In the genomic region with DNA sequence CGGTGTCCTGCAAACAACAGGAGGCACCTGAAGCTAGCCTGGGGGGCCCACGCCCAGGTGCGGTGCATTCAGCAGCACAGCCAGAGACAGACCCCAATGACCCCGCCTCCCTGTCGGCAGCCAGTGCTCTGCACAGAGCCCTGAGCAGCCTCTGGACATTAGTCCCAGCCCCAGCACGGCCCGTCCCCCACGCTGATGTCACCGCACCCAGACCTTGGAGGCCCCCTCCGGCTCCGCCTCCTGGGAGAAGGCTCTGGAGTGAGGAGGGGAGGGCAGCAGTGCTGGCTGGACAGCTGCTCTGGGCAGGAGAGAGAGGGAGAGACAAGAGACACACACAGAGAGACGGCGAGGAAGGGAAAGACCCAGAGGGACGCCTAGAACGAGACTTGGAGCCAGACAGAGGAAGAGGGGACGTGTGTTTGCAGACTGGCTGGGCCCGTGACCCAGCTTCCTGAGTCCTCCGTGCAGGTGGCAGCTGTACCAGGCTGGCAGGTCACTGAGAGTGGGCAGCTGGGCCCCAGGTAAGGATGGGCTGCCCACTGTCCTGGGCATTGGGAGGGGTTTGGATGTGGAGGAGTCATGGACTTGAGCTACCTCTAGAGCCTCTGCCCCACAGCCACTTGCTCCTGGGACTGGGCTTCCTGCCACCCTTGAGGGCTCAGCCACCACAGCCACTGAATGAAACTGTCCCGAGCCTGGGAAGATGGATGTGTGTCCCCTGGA, we compare ENCODE assay signal across 8 cellular contexts. TPM values are rescaled to one million over a fixed set of nuclear protein-coding genes. Genes with fewer than 3 reads are reported as not detected.
DNase-seq lines count a peak whose midpoint lies in the region; ATAC-seq, FAIRE-seq and TF ChIP-seq lines count a peak whose summit lies in the region.

A gene (plus strand): TSS at position 278 of the 723 bp plus-strand sequence. CDS start 2,389 bp downstream, outside the sequence.

- no peak within 1 kb of the TSS for H3K27ac Mint-ChIP-seq in activated naive CD4-positive, alpha-beta T cell treated with anti-CD3 and anti-CD28 coated beads, Interleukin-2, amount 10 ng/mL, durations not matched to agents 7 days and 5 days
- H3K27ac Mint-ChIP-seq in activated B cell treated with CpG ODN at 0.5 μM for 24 hours, result no peak within 1 kb of the TSS

- peak within 1 kb of the TSS in 3 of 4 donors; percentile 27 to 79 (median 63) for H3K27ac ChIP-seq in pancreas

- TF ChIP-seq CTCF in activated B cell treated with CpG ODN at 0.5 μM for 24 hours (IDR thresholded peaks at IDR 0.05) (no peak), pancreas (IDR thresholded peaks at IDR 0.05) (no peak)

- H3K27me3 ChIP-seq in pancreas, result no peaks in the 10 kb centered on the region

- CTCF ChIA-PET in activated naive CD4-positive, alpha-beta T cell treated with anti-CD3 and anti-CD28 coated beads, Interleukin-2, amount 10 ng/mL, durations not matched to agents 7 days and 5 days (lab: Charles Lee), result interaction anchor here (0.9 to 3.6 kb wide), 19 partner anchors 11 to 491 kb away, joined by 3 to 111 read pairs (median 7); no protein-coding TSS in a partner anchor
- CTCF ChIA-PET in activated B cell treated with CpG ODN at 0.5 μM for 24 hours (lab: Charles Lee), result interaction anchor here (1.9 to 2.6 kb wide), 5 partner anchors 46 to 491 kb away, joined by 5 to 28 read pairs (median 13); no protein-coding TSS in a partner anchor

- H3K36me3 ChIP-seq in pancreas, result no peaks in the 10 kb centered on the region

- peaks cover 0 to 8% (median 5%) of the 10 kb centered on the region in 3 donors for H3K4me1 ChIP-seq in pancreas

- 11 to 12% methylated on average over 19 of the region's 19 CpGs for WGBS in pancreas, 2 donors

- H3K36me3 Mint-ChIP-seq in activated naive CD4-positive, alpha-beta T cell treated with anti-CD3 and anti-CD28 coated beads, Interleukin-2, amount 10 ng/mL, durations not matched to agents 7 days and 5 days, result no peaks in the 10 kb centered on the region
- H3K36me3 Mint-ChIP-seq in activated B cell treated with CpG ODN at 0.5 μM for 24 hours (ENCODE audit: low read depth), result no peaks in the 10 kb centered on the region

- DNase-seq in activated naive CD4-positive, alpha-beta T cell treated with anti-CD3 and anti-CD28 coated beads, Interleukin-2, amount 10 ng/mL, durations not matched to agents 7 days and 5 days, result no peak
- no peak for DNase-seq in activated naive CD4-positive, alpha-beta T cell (lab: John Stamatoyannopoulos, UW)
- DNase-seq in activated B cell treated with CpG ODN at 0.5 μM for 24 hours, result no peak
- peak; percentile 42 to 89 (median 72) for DNase-seq in head of caudate nucleus
- DNase-seq in pancreas, result peak; percentile 86 to 93 (median 91)
- DNase-seq in NCI-H187 (lab: John Stamatoyannopoulos, UW), result no peak

- POLR2A ChIA-PET in activated B cell treated with CpG ODN at 0.5 μM for 24 hours (lab: Charles Lee), result no interaction called here

- peak within 1 kb of the TSS; percentile 18 to 52 (median 32) for H3K4me3 ChIP-seq in pancreas

- no peak for ATAC-seq in activated B cell treated with CpG ODN at 0.5 μM for 24 hours (ENCODE audit: low read depth)
- peak; percentile 87 to 94 (median 92) for ATAC-seq in pancreas
- no peak for ATAC-seq in HG02884 (IDR thresholded peaks at IDR 0.05; ENCODE audit: unreplicated experiment)
- no peak for ATAC-seq in GM18858 (IDR thresholded peaks at IDR 0.05; ENCODE audit: unreplicated experiment)

- intact Hi-C loops in activated B cell treated with CpG ODN at 0.5 μM for 24 hours (cut with micrococcal nuclease), result loop anchor here (1.0 kb wide), 3 partner anchors 60 to 491 kb away; no protein-coding TSS in a partner anchor
- intact Hi-C loops in head of caudate nucleus (cut with DNase I), result loop anchor here (5.0 to 10.0 kb wide), 2 partner anchors 59 to 417 kb away; no protein-coding TSS in a partner anchor
- intact Hi-C loops in pancreas (cut with DNase I), result loop anchor here in 1 of 3 donors (10.0 kb wide), 1 partner anchor 427 kb away; no protein-coding TSS in a partner anchor

- H3K9me3 Mint-ChIP-seq in activated naive CD4-positive, alpha-beta T cell treated with anti-CD3 and anti-CD28 coated beads, Interleukin-2, amount 10 ng/mL, durations not matched to agents 7 days and 5 days, result no peaks in the 10 kb centered on the region
- no peaks in the 10 kb centered on the region for H3K9me3 Mint-ChIP-seq in activated B cell treated with CpG ODN at 0.5 μM for 24 hours

- H3K27me3 Mint-ChIP-seq in activated naive CD4-positive, alpha-beta T cell treated with anti-CD3 and anti-CD28 coated beads, Interleukin-2, amount 10 ng/mL, durations not matched to agents 7 days and 5 days, result peaks cover 34% of the 10 kb centered on the region
- peaks cover 6% of the 10 kb centered on the region for H3K27me3 Mint-ChIP-seq in activated B cell treated with CpG ODN at 0.5 μM for 24 hours

- no peak for FAIRE-seq in pancreas (lab: Jason Lieb, UNC)

- no peaks in the 10 kb centered on the region for H3K9me3 ChIP-seq in pancreas

- peak within 1 kb of the TSS; percentile 51 for H3K4me3 Mint-ChIP-seq in activated naive CD4-positive, alpha-beta T cell treated with anti-CD3 and anti-CD28 coated beads, Interleukin-2, amount 10 ng/mL, durations not matched to agents 7 days and 5 days
- H3K4me3 Mint-ChIP-seq in activated B cell treated with CpG ODN at 0.5 μM for 24 hours, result peak within 1 kb of the TSS; percentile 57

- peaks cover 9% of the 10 kb centered on the region for H3K4me1 Mint-ChIP-seq in activated naive CD4-positive, alpha-beta T cell treated with anti-CD3 and anti-CD28 coated beads, Interleukin-2, amount 10 ng/mL, durations not matched to agents 7 days and 5 days
- H3K4me1 Mint-ChIP-seq in activated B cell treated with CpG ODN at 0.5 μM for 24 hours, result peaks cover 19% of the 10 kb centered on the region

RNA-seq across cellular contexts. Expression of the gene that starts here (rescaled TPM):
- total RNA-seq in activated B cell treated with CpG ODN at 0.5 μM for 24 hours (5.1 and 5.4 TPM in 2 replicates), pancreas (1 to 10 TPM; 3.8 to 9.7 (median 7.0) TPM)
- 10 to 100 TPM in 1 of 2 donors, 1 to 10 TPM in 1; 6.8 to 13.3 TPM for polyA plus RNA-seq in pancreas

Comparison
In these comparisons a context has a peak if more than half of its experiments do, and no peak if none do; other contexts are left out.
1. DNase-seq: peak in head of caudate nucleus (42 of 42) and pancreas (6 of 6); none in activated naive CD4-positive, alpha-beta T cell treated with anti-CD3 and anti-CD28 coated beads, Interleukin-2, amount 10 ng/mL, durations not matched to agents 7 days and 5 days (single experiment), activated naive CD4-positive, alpha-beta T cell (0 of 4), activated B cell treated with CpG ODN at 0.5 μM for 24 hours (single experiment) and NCI-H187 (0 of 2).
2. ATAC-seq: peak in pancreas (4 of 4); none in activated B cell treated with CpG ODN at 0.5 μM for 24 hours (single experiment), HG02884 (single experiment) and GM18858 (single experiment).